21 cellular contexts compared by ENCODE assay signal in genomic region chr3:161153480-161153879, GRCh38.
"Had no signal": no experiment of that assay in that cellular context is flagged by ENCODE, and none has a peak within 500 bp of the region (broad histone marks: within the 10 kb centered on the region; RNA-seq: fewer than 3 reads in every experiment).

No MANE protein-coding gene starts in this region.

- H3K4me1 ChIP-seq: neural progenitor cell, parathyroid adenoma, prostate gland, right atrium auricular region, suprapubic skin, transverse colon, vagina had no signal

- H3K79me2 ChIP-seq: parathyroid adenoma had no signal

- H3K9me3 ChIP-seq: prostate gland, right atrium auricular region, suprapubic skin, transverse colon, vagina had no signal

- H3K27me3 ChIP-seq: neural progenitor cell, right atrium auricular region, suprapubic skin, transverse colon, vagina had no signal

- H3K36me3 ChIP-seq: neural progenitor cell, prostate gland, right atrium auricular region, suprapubic skin, transverse colon, vagina had no signal

- ATAC-seq: naive thymus-derived CD4-positive, alpha-beta T cell; sciatic nerve; stimulated activated naive CD8-positive, alpha-beta T cell treated with anti-CD3 and anti-CD28 coated beads, Interleukin-15, amount 100 ng/mL, for 72 hours had no signal

- H3K27ac ChIP-seq: coronary artery, neural progenitor cell, parathyroid adenoma, prostate gland, right atrium auricular region, suprapubic skin, transverse colon, vagina had no signal

- H3K4me2 ChIP-seq: neural progenitor cell, smooth muscle cell had no signal

- H3K9ac ChIP-seq: neural progenitor cell, parathyroid adenoma had no signal

- H3K4me3 ChIP-seq: coronary artery, neural progenitor cell, prostate gland, right atrium auricular region, smooth muscle cell, suprapubic skin, transverse colon, vagina had no signal

- DNase-seq: dermis blood vessel endothelial cell; effector memory CD4-positive, alpha-beta T cell; mesenchymal stem cell; midbrain; naive thymus-derived CD4-positive, alpha-beta T cell; stimulated activated CD4-positive, alpha-beta T cell treated with anti-CD3 and anti-CD28 coated beads, Interleukin-12 subunit alpha, Interleukin-12 subunit beta, amount 100 ng/mL, for 4 hours; stimulated activated CD4-positive, alpha-beta T cell treated with anti-CD3 and anti-CD28 coated beads, Interleukin-1b, Interleukin-23, amount 100 ng/mL, for 48 hours; stimulated activated CD4-positive, alpha-beta T cell treated with anti-CD3 and anti-CD28 coated beads, Interleukin-4, amount 100 ng/mL, for 1 hour; stimulated activated CD8-positive, alpha-beta memory T cell treated with anti-CD3 and anti-CD28 coated beads, Interleukin-4, amount 100 ng/mL, for 48 hours; stimulated activated naive CD4-positive, alpha-beta T cell; stimulated activated naive CD8-positive, alpha-beta T cell treated with anti-CD3 and anti-CD28 coated beads, Interleukin-15, amount 100 ng/mL, for 72 hours; transverse colon had no signal
